15 cellular contexts compared by ENCODE assay signal in the genomic region with DNA sequence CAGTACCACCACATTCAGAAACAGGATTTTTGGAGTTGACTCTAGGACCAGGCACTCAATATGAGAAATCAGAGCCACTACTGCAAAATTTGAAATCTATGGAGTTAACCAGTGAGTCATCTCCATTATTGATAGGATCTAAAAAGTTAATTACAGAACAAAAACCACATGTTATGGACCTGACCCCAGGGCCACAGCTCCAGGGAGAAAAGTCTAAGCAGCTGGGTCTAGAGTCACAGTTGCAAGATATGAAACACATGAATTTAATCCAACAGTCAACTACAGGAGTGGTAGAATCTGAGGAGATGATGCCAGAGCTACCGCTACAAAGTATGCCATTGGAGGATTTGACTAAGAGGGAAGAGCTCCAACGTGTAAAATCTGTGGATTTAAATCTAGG.
"Had no signal": no experiment of that assay in that cellular context is flagged by ENCODE, and none has a peak within 500 bp of the region (broad histone marks: within the 10 kb centered on the region; RNA-seq: fewer than 3 reads in every experiment).

No MANE protein-coding gene starts in this region.

- H3K9ac ChIP-seq: parathyroid adenoma had no signal

- H3K27ac ChIP-seq: left ventricle myocardium inferior, neutrophil, parathyroid adenoma had no signal

- H3K9me3 Mint-ChIP-seq: activated CD4-positive, alpha-beta memory T cell treated with anti-CD3 and anti-CD28 coated beads, Interleukin-2, amount 10 ng/mL, durations not matched to agents 7 days and 5 days; stimulated activated effector memory CD8-positive, alpha-beta T cell treated with anti-CD3 and anti-CD28 coated beads, Interleukin-12 subunit alpha, Interleukin-12 subunit beta, amount 100 ng/mL, for 72 hours had no signal

- H3K36me3 Mint-ChIP-seq: natural killer cell; stimulated activated effector memory CD8-positive, alpha-beta T cell treated with anti-CD3 and anti-CD28 coated beads, Interleukin-12 subunit alpha, Interleukin-12 subunit beta, amount 100 ng/mL, for 72 hours had no signal

- H3K4me1 ChIP-seq: left ventricle myocardium inferior had no signal

- H3K79me2 ChIP-seq: parathyroid adenoma had no signal

- DNase-seq: activated CD4-positive, alpha-beta memory T cell treated with anti-CD3 and anti-CD28 coated beads, Interleukin-2, amount 10 ng/mL, durations not matched to agents 7 days and 5 days; activated CD4-positive, alpha-beta T cell treated with anti-CD3 and anti-CD28 coated beads for 36 hours; activated effector memory CD4-positive, alpha-beta T cell treated with Interleukin-2 at 50 U/mL for 16 hours; activated naive CD4-positive, alpha-beta T cell treated with anti-CD3 and anti-CD28 coated beads, Interleukin-2, amount 50 U/mL, for 16 hours; activated T-cell treated with anti-CD3 and anti-CD28 coated beads, Interleukin-2, amount 50 U/mL, for 24 hours; caudate nucleus; glutamatergic neuron; hypothalamus; left ventricle myocardium inferior; natural killer cell had no signal

- H2AFZ ChIP-seq: parathyroid adenoma had no signal

- ATAC-seq: activated CD4-positive, alpha-beta T cell treated with anti-CD3 and anti-CD28 coated beads for 36 hours; natural killer cell; stimulated activated effector memory CD8-positive, alpha-beta T cell treated with anti-CD3 and anti-CD28 coated beads, Interleukin-12 subunit alpha, Interleukin-12 subunit beta, amount 100 ng/mL, for 72 hours had no signal

- H3K9me3 ChIP-seq: neutrophil had no signal

- H3K4me1 Mint-ChIP-seq: activated CD4-positive, alpha-beta memory T cell treated with anti-CD3 and anti-CD28 coated beads, Interleukin-2, amount 10 ng/mL, durations not matched to agents 7 days and 5 days; activated CD4-positive, alpha-beta T cell treated with anti-CD3 and anti-CD28 coated beads for 36 hours; memory B cell had no signal

- H3K4me3 ChIP-seq: left ventricle myocardium inferior had no signal

- H3K36me3 ChIP-seq: left ventricle myocardium inferior, neutrophil had no signal

- H3K4me3 Mint-ChIP-seq: activated CD4-positive, alpha-beta memory T cell treated with anti-CD3 and anti-CD28 coated beads, Interleukin-2, amount 10 ng/mL, durations not matched to agents 7 days and 5 days; activated CD4-positive, alpha-beta T cell treated with anti-CD3 and anti-CD28 coated beads for 36 hours; activated T-cell treated with anti-CD3 and anti-CD28 coated beads, Interleukin-2, amount 50 U/mL, for 24 hours; memory B cell; natural killer cell; stimulated activated effector memory CD8-positive, alpha-beta T cell treated with anti-CD3 and anti-CD28 coated beads, Interleukin-12 subunit alpha, Interleukin-12 subunit beta, amount 100 ng/mL, for 72 hours; T-helper 1 cell treated with Interleukin-12 subunit alpha and Interleukin-12 subunit beta and Interleukin-4 antibody, amounts not matched to agents 30 μg/mL and 1 μg/mL, for 36 hours had no signal

- H3K27ac Mint-ChIP-seq: activated CD4-positive, alpha-beta memory T cell treated with anti-CD3 and anti-CD28 coated beads, Interleukin-2, amount 10 ng/mL, durations not matched to agents 7 days and 5 days; activated CD4-positive, alpha-beta T cell treated with anti-CD3 and anti-CD28 coated beads for 36 hours; activated T-cell treated with anti-CD3 and anti-CD28 coated beads, Interleukin-2, amount 50 U/mL, for 24 hours; memory B cell; natural killer cell; stimulated activated effector memory CD8-positive, alpha-beta T cell treated with anti-CD3 and anti-CD28 coated beads, Interleukin-12 subunit alpha, Interleukin-12 subunit beta, amount 100 ng/mL, for 72 hours; T-helper 1 cell treated with Interleukin-12 subunit alpha and Interleukin-12 subunit beta and Interleukin-4 antibody, amounts not matched to agents 30 μg/mL and 1 μg/mL, for 36 hours had no signal
